Comparison of ENCODE assay signal across 15 cellular contexts in the genomic region with DNA sequence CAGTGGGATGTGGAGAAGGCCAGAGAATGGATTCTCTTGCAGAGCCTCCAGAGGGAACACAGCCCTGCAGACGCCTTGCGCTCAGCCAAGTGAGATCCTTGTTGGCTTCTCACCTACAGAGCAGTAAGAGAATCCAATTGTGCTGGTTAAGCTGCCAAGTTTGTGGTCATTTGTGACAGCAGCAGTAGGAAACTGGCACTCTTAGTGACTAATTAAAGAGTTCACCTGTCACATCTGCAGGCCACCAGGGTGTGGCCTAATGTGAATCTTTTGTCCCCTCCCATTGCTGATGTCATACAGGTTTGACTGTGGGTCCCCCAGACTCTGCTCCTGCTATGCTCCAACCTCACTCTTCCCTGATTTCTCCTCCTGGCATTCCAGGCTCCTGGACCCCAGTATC.
"Had no signal": no experiment of that assay in that cellular context is flagged by ENCODE, and none has a peak within 500 bp of the region (broad histone marks: within the 10 kb centered on the region; RNA-seq: fewer than 3 reads in every experiment).

No MANE protein-coding gene starts in this region.

- ATAC-seq: activated CD4-positive, CD25-positive, alpha-beta regulatory T cell treated with anti-CD3 and anti-CD28 coated beads, Interleukin-2, amount 50 U/mL, for 24 hours; activated CD8-positive, alpha-beta memory T cell treated with anti-CD3 and anti-CD28 coated beads, Interleukin-2, amount 10 ng/mL, durations not matched to agents 7 days and 5 days; left cardiac atrium; lower lobe of right lung; naive thymus-derived CD8-positive, alpha-beta T cell; stimulated activated naive CD8-positive, alpha-beta T cell treated with anti-CD3 and anti-CD28 coated beads, Interleukin-15, Interleukin-2, amounts not matched to agents 100 U/mL and 50 U/mL, for 24 hours had no signal

- DNase-seq: activated CD4-positive, alpha-beta T cell treated with anti-CD3 and anti-CD28 coated beads, Interleukin-2, amount 50 U/mL, for 48 hours; activated CD8-positive, alpha-beta memory T cell treated with anti-CD3 and anti-CD28 coated beads, Interleukin-2, amount 10 ng/mL, durations not matched to agents 7 days and 5 days; activated effector memory CD4-positive, alpha-beta T cell treated with Interleukin-2 at 50 U/mL for 16 hours; activated T-cell treated with anti-CD3 and anti-CD28 coated beads, Interleukin-2, amount 50 U/mL, for 24 hours; cerebellar nuclear complex; glutamatergic neuron; left cardiac atrium; lower lobe of right lung; midbrain; naive thymus-derived CD8-positive, alpha-beta T cell; sigmoid colon; stimulated activated CD4-positive, alpha-beta T cell treated with anti-CD3 and anti-CD28 coated beads, Interleukin-2, amount 100 ng/mL, for 48 hours; stimulated activated naive CD8-positive, alpha-beta T cell treated with anti-CD3 and anti-CD28 coated beads, Interleukin-15, Interleukin-2, amounts not matched to agents 100 U/mL and 50 U/mL, for 24 hours; T-helper 2 cell had no signal
